Comparison of ENCODE assay signal across 1 cellular context in genomic region chr19:7534531-7534980, GRCh38.
TF ChIP-seq lines count a peak whose summit lies in the region.

No MANE protein-coding gene starts in this region.

TF ChIP-seq in K562, 482 proteins besides CTCF, POLR2A, EP300 and RAD21:
- TF ChIP-seq SIRT6 (IDR thresholded peaks at IDR 0.05; ENCODE audit: low read depth, low read length) (no peak), PHF8 (IDR thresholded peaks at IDR 0.05; ENCODE audit: borderline replicate concordance, low read length) (peak; percentile 2; the same call in 1 of the 2 replicates), ETV5 (CRISPR knock-in tag; IDR thresholded peaks at IDR 0.05; ENCODE audit: low read depth) (peak; percentile 7; the same call in 1 of the 2 replicates), DPF2 (IDR thresholded peaks at IDR 0.05) (no peak), ZBTB7A (IDR thresholded peaks at IDR 0.05; ENCODE audit: borderline replicate concordance, control insufficient read depth, low read depth, low read length) (peak; percentile 0; the same call in 1 of the 2 replicates), ZNF232 (CRISPR knock-in tag; IDR thresholded peaks at IDR 0.05) (0 out of 2 replicates have a peak, but pooled peaks have one; percentile 30), ATF7 (IDR thresholded peaks at IDR 0.05) (0 out of 2 replicates have a peak, but pooled peaks have one; percentile 15), RCOR1 (IDR thresholded peaks at IDR 0.05; ENCODE audit: borderline replicate concordance in 1 of 2, low read depth in 2 of 2, low read length in 2 of 2) (peak in 1 of 2 experiments; percentile 43; a peak in 1 of 4 replicates), CTBP1 (IDR thresholded peaks at IDR 0.05; ENCODE audit: borderline replicate concordance) (peak; percentile 37), HDAC2 (IDR thresholded peaks at IDR 0.05) (peak; percentile 14; the same call in 1 of the 2 replicates), YY1 (IDR thresholded peaks at IDR 0.05; ENCODE audit: borderline replicate concordance in 1 of 3, control insufficient read depth in 1 of 3, extremely low read depth in 1 of 3, insufficient read depth in 3 of 3, insufficient read length in 1 of 3, insufficient replicate concordance in 2 of 3, low read depth in 1 of 3, low read length in 2 of 3) (peak; percentile 28 to 79 (median 58)), TEAD4 (IDR thresholded peaks at IDR 0.05; ENCODE audit: low read length) (no peak), TEAD4 (CRISPR knock-in tag; IDR thresholded peaks at IDR 0.05; ENCODE audit: borderline replicate concordance) (no peak)
- TF ChIP-seq, protein P1, sequence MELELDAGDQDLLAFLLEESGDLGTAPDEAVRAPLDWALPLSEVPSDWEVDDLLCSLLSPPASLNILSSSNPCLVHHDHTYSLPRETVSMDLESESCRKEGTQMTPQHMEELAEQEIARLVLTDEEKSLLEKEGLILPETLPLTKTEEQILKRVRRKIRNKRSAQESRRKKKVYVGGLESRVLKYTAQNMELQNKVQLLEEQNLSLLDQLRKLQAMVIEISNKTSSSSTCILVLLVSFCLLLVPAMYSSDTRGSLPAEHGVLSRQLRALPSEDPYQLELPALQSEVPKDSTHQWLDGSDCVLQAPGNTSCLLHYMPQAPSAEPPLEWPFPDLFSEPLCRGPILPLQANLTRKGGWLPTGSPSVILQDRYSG (tag; conservative IDR thresholded peaks at IDR 0.05; ENCODE audit: low read depth), result no peak
- TF ChIP-seq, protein P2, sequence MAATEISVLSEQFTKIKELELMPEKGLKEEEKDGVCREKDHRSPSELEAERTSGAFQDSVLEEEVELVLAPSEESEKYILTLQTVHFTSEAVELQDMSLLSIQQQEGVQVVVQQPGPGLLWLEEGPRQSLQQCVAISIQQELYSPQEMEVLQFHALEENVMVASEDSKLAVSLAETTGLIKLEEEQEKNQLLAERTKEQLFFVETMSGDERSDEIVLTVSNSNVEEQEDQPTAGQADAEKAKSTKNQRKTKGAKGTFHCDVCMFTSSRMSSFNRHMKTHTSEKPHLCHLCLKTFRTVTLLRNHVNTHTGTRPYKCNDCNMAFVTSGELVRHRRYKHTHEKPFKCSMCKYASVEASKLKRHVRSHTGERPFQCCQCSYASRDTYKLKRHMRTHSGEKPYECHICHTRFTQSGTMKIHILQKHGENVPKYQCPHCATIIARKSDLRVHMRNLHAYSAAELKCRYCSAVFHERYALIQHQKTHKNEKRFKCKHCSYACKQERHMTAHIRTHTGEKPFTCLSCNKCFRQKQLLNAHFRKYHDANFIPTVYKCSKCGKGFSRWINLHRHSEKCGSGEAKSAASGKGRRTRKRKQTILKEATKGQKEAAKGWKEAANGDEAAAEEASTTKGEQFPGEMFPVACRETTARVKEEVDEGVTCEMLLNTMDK (IDR thresholded peaks at IDR 0.05; ENCODE audit: borderline replicate concordance, insufficient read depth, low read depth, low read length, poor library complexity, severe bottlenecking), result peak; percentile 62
TF ChIP-seq in K562: peak in this region for 10.
